In the genomic region with DNA sequence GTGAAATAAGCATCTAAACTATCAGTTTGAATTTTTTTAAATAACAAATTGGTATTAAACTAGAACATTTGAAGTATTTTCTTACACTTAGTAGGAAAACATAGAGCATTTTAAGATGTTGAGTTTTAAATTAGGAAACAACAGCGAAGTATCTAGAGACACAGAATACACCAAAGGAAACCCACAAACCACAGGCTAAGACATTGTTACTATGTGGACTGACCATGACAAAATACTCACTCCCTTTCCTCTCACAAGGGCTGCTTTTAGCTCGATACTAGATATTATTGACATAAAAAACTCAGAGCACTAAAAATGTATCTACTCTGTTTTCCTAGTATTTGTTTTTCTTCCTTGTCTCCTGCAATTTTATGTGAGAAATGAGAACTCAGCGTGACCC, we compare ENCODE assay signal across 12 cellular contexts.
DNase-seq lines count a peak whose midpoint lies in the region; ATAC-seq and TF ChIP-seq lines count a peak whose summit lies in the region.
"Had no signal": no experiment of that assay in that cellular context is flagged by ENCODE, and none has a peak within 500 bp of the region (broad histone marks: within the 10 kb centered on the region; RNA-seq: fewer than 3 reads in every experiment).

No MANE protein-coding gene starts in this region.

- TF ChIP-seq POLR2A in prostate gland (IDR thresholded peaks at IDR 0.05) = no peak

- WGBS in prostate gland = 75% methylated on average over 3 of the region's 3 CpGs

- DNase-seq in glomerular visceral epithelial cell (ENCODE audit: extremely low spot score) (peak; percentile 3), AG08396 (ENCODE audit: low spot score) (no peak), prostate gland (ENCODE audit: low spot score) (no peak), T-helper 17 cell (no peak), dorsolateral prefrontal cortex (no peak)
- DNase-seq: DMS79, kidney glomerular epithelial cell, substantia nigra had no signal

- H3K4me3 ChIP-seq in prostate gland (no peak overlapping the region), dorsolateral prefrontal cortex (no peak overlapping the region)
- H3K4me3 ChIP-seq: coronary artery had no signal

- intact Hi-C loops in prostate gland (cut with DNase I) (no loop called here), dorsolateral prefrontal cortex (cut with DNase I) (no loop called here)

- H3K27me3 ChIP-seq in prostate gland (replicated peaks; ENCODE audit: insufficient read depth) (no peaks in the 10 kb centered on the region), dorsolateral prefrontal cortex (no peaks in the 10 kb centered on the region)

- H3K27ac Mint-ChIP-seq in T-helper 17 cell = no peak overlapping the region

- H3K36me3 ChIP-seq in prostate gland = no peaks in the 10 kb centered on the region

- ATAC-seq in GM18858 (IDR thresholded peaks at IDR 0.05; ENCODE audit: unreplicated experiment) (peak; percentile 97), HG02588 (IDR thresholded peaks at IDR 0.05; ENCODE audit: unreplicated experiment) (peak; percentile 90), HG03565 (IDR thresholded peaks at IDR 0.05; ENCODE audit: unreplicated experiment) (peak; percentile 98), T-helper 17 cell (no peak)

- H3K4me3 Mint-ChIP-seq in T-helper 17 cell = no peak overlapping the region

- H3K9me3 ChIP-seq in prostate gland = no peaks in the 10 kb centered on the region
- H3K9me3 ChIP-seq in T-helper 17 cell (ENCODE audit: control insufficient read depth, low read length, poor library complexity, severe bottlenecking) = no peaks in the 10 kb centered on the region

- H3K27me3 Mint-ChIP-seq in T-helper 17 cell = peaks cover 5% of the 10 kb centered on the region

- TF ChIP-seq CTCF in prostate gland (IDR thresholded peaks at IDR 0.05) = no peak
- no peak for TF ChIP-seq CTCF in dorsolateral prefrontal cortex (IDR thresholded peaks at IDR 0.05 in 54 of 56, conservative IDR thresholded peaks at IDR 0.05 in 2 of 56; ENCODE audit: low read depth in 1 of 56, partially characterized antibody in 56 of 56)

- H3K4me1 Mint-ChIP-seq in T-helper 17 cell = peaks cover 12% of the 10 kb centered on the region

- H3K27ac ChIP-seq in prostate gland (no peak overlapping the region), dorsolateral prefrontal cortex (no peak overlapping the region)
- H3K27ac ChIP-seq: coronary artery had no signal

- no peaks in the 10 kb centered on the region for H3K36me3 Mint-ChIP-seq in T-helper 17 cell (ENCODE audit: low read depth)

- no peaks in the 10 kb centered on the region for H3K4me1 ChIP-seq in prostate gland (replicated peaks)
